In the genomic region with DNA sequence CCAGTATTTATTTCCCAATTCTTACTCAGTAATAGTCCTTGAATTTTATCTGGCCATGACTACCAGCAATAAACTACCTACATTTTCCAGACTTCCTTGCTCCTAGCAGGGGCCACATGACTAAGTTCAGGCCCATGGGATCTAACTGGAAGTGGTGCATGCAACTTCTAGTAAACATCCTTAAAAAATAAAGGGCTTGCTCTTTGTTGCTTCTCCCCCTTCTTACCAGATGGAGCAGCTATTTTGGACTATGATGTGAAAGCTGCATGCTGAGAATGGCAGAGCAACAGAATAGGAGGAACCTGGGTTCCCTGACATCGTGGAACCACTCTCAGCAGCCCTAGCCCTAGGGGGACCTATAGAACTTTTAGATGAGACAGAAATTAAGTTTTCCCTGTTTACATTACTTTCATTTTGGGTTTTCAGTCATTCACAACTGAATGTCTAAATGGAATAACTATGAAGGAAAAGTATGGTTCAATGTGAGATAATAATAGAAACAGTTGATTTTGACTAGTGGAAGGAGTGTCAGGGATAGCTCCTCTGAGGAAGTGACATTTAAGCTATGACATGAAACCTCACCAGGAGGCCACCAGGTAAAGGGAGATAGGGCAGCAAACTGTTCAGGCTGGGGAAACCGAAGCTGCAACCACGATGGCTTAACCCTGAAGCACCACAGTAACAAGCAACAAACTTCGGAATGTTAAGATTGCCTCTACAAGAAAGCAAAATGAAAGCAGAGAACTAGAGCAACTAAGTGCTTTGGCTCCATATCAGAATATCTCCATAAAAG, we compare ENCODE assay signal across 17 cellular contexts. TPM values are rescaled to one million over a fixed set of nuclear protein-coding genes. Genes with fewer than 3 reads are reported as not detected.
DNase-seq lines count a peak whose midpoint lies in the region; ATAC-seq and TF ChIP-seq lines count a peak whose summit lies in the region.
"Had no signal": no experiment of that assay in that cellular context is flagged by ENCODE, and none has a peak within 500 bp of the region (broad histone marks: within the 10 kb centered on the region; RNA-seq: fewer than 3 reads in every experiment).

No MANE protein-coding gene starts in this region.

- peaks cover 3% of the 10 kb centered on the region for H3K79me2 ChIP-seq in parathyroid adenoma

- no peaks in the 10 kb centered on the region for H3K36me3 ChIP-seq in parathyroid adenoma (ENCODE audit: control insufficient read depth, insufficient read depth, low read length)
- H3K36me3 ChIP-seq: prostate gland, vagina had no signal

- H3K9me3 ChIP-seq in T-helper 17 cell (ENCODE audit: control insufficient read depth, low read length, poor library complexity, severe bottlenecking) (no peaks in the 10 kb centered on the region), parathyroid adenoma (ENCODE audit: control insufficient read depth, low read length) (no peaks in the 10 kb centered on the region)
- H3K9me3 ChIP-seq: left lung, prostate gland, vagina had no signal

- no peak overlapping the region for H3K27ac Mint-ChIP-seq in T-helper 17 cell
- H3K27ac Mint-ChIP-seq: neural progenitor cell had no signal

- H3K27me3 Mint-ChIP-seq in T-helper 17 cell: no peaks in the 10 kb centered on the region

- H3K4me1 Mint-ChIP-seq in T-helper 17 cell: peaks cover 23% of the 10 kb centered on the region
- H3K4me1 Mint-ChIP-seq: neural progenitor cell had no signal

- no peak overlapping the region for H2AFZ ChIP-seq in parathyroid adenoma
- H2AFZ ChIP-seq: neural progenitor cell had no signal

- H3K4me1 ChIP-seq in parathyroid adenoma: no peaks in the 10 kb centered on the region
- H3K4me1 ChIP-seq: left lung, neural progenitor cell had no signal

- TF ChIP-seq CTCF in AG09319 (IDR thresholded peaks at IDR 0.05; ENCODE audit: low read depth, low read length) (no peak), parathyroid adenoma (IDR thresholded peaks at IDR 0.05) (no peak)

- peak overlapping the region; percentile 12 for H3K4me3 Mint-ChIP-seq in T-helper 17 cell
- H3K4me3 Mint-ChIP-seq: neural progenitor cell had no signal

- peaks cover 10% of the 10 kb centered on the region for H3K36me3 Mint-ChIP-seq in T-helper 17 cell (ENCODE audit: low read depth)

- ATAC-seq in T-helper 17 cell: no peak
- ATAC-seq: left lung had no signal

- H3K9ac ChIP-seq in parathyroid adenoma: no peak overlapping the region
- H3K9ac ChIP-seq: neural progenitor cell had no signal

- DNase-seq in AG09319 (ENCODE audit: extremely low read depth, low read depth) (peak; percentile 30), T-helper 17 cell (no peak), fibroblast of gingiva (ENCODE audit: low read depth) (peak; percentile 33), DMS 273 (lab: John Stamatoyannopoulos, UW; ENCODE audit: unreplicated experiment) (no peak), putamen (ENCODE audit: low spot score) (no peak), NCI-H524 treated with DMSO at 0.1 percent for 48 hours (lab: John Stamatoyannopoulos, UW) (no peak), NCI-H2171 treated with DMSO at 0.1 percent for 48 hours (lab: John Stamatoyannopoulos, UW) (no peak)
- DNase-seq: activated CD8-positive, alpha-beta memory T cell treated with anti-CD3 and anti-CD28 coated beads, Interleukin-2, amount 50 U/mL, for 48 hours; activated effector memory CD4-positive, alpha-beta T cell treated with anti-CD3 and anti-CD28 coated beads, Interleukin-2, amount 50 U/mL, for 16 hours; erythroblast; left lung; NCI-H748 treated with DMSO at 0.1 percent for 48 hours; T-helper 1 cell had no signal

- no peak overlapping the region for H3K4me2 ChIP-seq in parathyroid adenoma (ENCODE audit: low read length)
- H3K4me2 ChIP-seq: neural progenitor cell had no signal

- peak overlapping the region; percentile 16 for H3K27ac ChIP-seq in parathyroid adenoma
- H3K27ac ChIP-seq: left lung, neural progenitor cell, vagina had no signal

- H3K4me3 ChIP-seq in parathyroid adenoma (ENCODE audit: low read depth, low read length): no peak overlapping the region
- H3K4me3 ChIP-seq: left lung, neural progenitor cell, prostate gland, vagina had no signal

- H3K27me3 ChIP-seq in parathyroid adenoma (ENCODE audit: control insufficient read depth, insufficient read depth, low read length): no peaks in the 10 kb centered on the region
- H3K27me3 ChIP-seq: left lung, neural progenitor cell, vagina had no signal

RNA-seq across cellular contexts. Expression of gene PHF21A, which starts 48.9 kb away (rescaled TPM):
- total RNA-seq in T-helper 17 cell: 100 to 1,000 TPM; 103 to 105 TPM

Comparison
In these comparisons a context has a peak if more than half of its experiments do, and no peak if none do; other contexts are left out.
1. DNase-seq: peak in AG09319 (single experiment) and fibroblast of gingiva (single experiment); none in T-helper 17 cell (0 of 3), DMS 273 (single experiment), putamen (single experiment), NCI-H524 treated with DMSO at 0.1 percent for 48 hours (single experiment) and NCI-H2171 treated with DMSO at 0.1 percent for 48 hours (single experiment).